Comparison of ENCODE assay signal across 9 cellular contexts in genomic region chr20:61253640-61254511, GRCh38. TPM values are rescaled to one million over a fixed set of nuclear protein-coding genes. Genes with fewer than 3 reads are reported as not detected.
DNase-seq lines count a peak whose midpoint lies in the region; ATAC-seq and TF ChIP-seq lines count a peak whose summit lies in the region.
"Had no signal": no experiment of that assay in that cellular context is flagged by ENCODE, and none has a peak within 500 bp of the region (broad histone marks: within the 10 kb centered on the region; RNA-seq: fewer than 3 reads in every experiment).

No MANE protein-coding gene starts in this region.

- peaks cover 2% of the 10 kb centered on the region for H3K4me1 Mint-ChIP-seq in progenitor cell of endocrine pancreas (ENCODE audit: low read depth)

- DNase-seq in EL (peak; percentile 25), RWPE2 (ENCODE audit: low spot score) (peak; percentile 91), foreskin keratinocyte (no peak), progenitor cell of endocrine pancreas (ENCODE audit: low spot score, unreplicated experiment) (no peak), dedifferentiated amniotic fluid mesenchymal stem cell (ENCODE audit: extremely low spot score) (no peak), kidney glomerular epithelial cell (lab: John Stamatoyannopoulos, UW) (no peak), NCI-H1436 treated with DMSO at 0.1 percent for 48 hours (lab: John Stamatoyannopoulos, UW) (no peak)
- DNase-seq in activated naive CD4-positive, alpha-beta T cell (lab: John Stamatoyannopoulos, UW): no peak
- DNase-seq: central memory CD4-positive, alpha-beta T cell had no signal

- H3K36me3 Mint-ChIP-seq in progenitor cell of endocrine pancreas (ENCODE audit: insufficient read depth): no peaks in the 10 kb centered on the region

- peaks cover 21% of the 10 kb centered on the region for H3K4me1 ChIP-seq in RWPE2 (ENCODE audit: insufficient read depth, poor library complexity, severe bottlenecking)
- H3K4me1 ChIP-seq in foreskin keratinocyte: peaks cover 21% of the 10 kb centered on the region

- no peaks in the 10 kb centered on the region for H3K9me3 ChIP-seq in RWPE2 (ENCODE audit: severe bottlenecking)

- H3K27me3 Mint-ChIP-seq in progenitor cell of endocrine pancreas: peaks cover 76% of the 10 kb centered on the region

- ATAC-seq in RWPE2 (ENCODE audit: low read depth) (peak; percentile 43), foreskin keratinocyte (peak; percentile 37)

- H3K27me3 ChIP-seq in RWPE2 (ENCODE audit: insufficient read depth, poor library complexity, severe bottlenecking) (peaks cover 2% of the 10 kb centered on the region), foreskin keratinocyte (peaks cover 28% of the 10 kb centered on the region)

- no peak overlapping the region for H3K27ac Mint-ChIP-seq in progenitor cell of endocrine pancreas

- peak overlapping the region; percentile 72 for H3K4me3 Mint-ChIP-seq in progenitor cell of endocrine pancreas (ENCODE audit: low read depth)

- H3K9me3 Mint-ChIP-seq in progenitor cell of endocrine pancreas (ENCODE audit: low read depth): no peaks in the 10 kb centered on the region

- H3K27ac ChIP-seq in RWPE2 (ENCODE audit: poor library complexity, severe bottlenecking): peak overlapping the region; percentile 94
- H3K27ac ChIP-seq in foreskin keratinocyte: no peak overlapping the region

- H3K4me3 ChIP-seq in RWPE2 (ENCODE audit: severe bottlenecking): peak overlapping the region; percentile 76

- H3K36me3 ChIP-seq in RWPE2 (ENCODE audit: low read depth): peaks cover 46% of the 10 kb centered on the region

- TF ChIP-seq CTCF in RWPE2 (IDR thresholded peaks at IDR 0.05; ENCODE audit: poor library complexity, severe bottlenecking) (peak; percentile 48), foreskin keratinocyte (conservative IDR thresholded peaks at IDR 0.05) (no peak), progenitor cell of endocrine pancreas (IDR thresholded peaks at IDR 0.05; ENCODE audit: unreplicated experiment) (no peak)

RNA-seq across cellular contexts. Expression of gene CDH4, which starts 1.8 kb away (rescaled TPM):
- total RNA-seq in foreskin keratinocyte (11.2 and 12.8 TPM in 2 replicates), progenitor cell of endocrine pancreas (0.38 and 0.43 TPM in 2 replicates)
- 5.9 and 7.3 TPM in 2 replicates for polyA plus RNA-seq in foreskin keratinocyte

Comparison
In these comparisons a context has a peak if more than half of its experiments do, and no peak if none do; other contexts are left out.
1. DNase-seq: peak in EL (single experiment) and RWPE2 (single experiment); none in foreskin keratinocyte (0 of 2), progenitor cell of endocrine pancreas (single experiment), dedifferentiated amniotic fluid mesenchymal stem cell (single experiment), kidney glomerular epithelial cell (single experiment), activated naive CD4-positive, alpha-beta T cell (0 of 4) and NCI-H1436 treated with DMSO at 0.1 percent for 48 hours (single experiment).